In genomic region chr4:101304916-101305315, GRCh38 we compare ENCODE assay signal across 16 cellular contexts. TPM values are rescaled to one million over a fixed set of nuclear protein-coding genes. Genes with fewer than 3 reads are reported as not detected.
DNase-seq lines count a peak whose midpoint lies in the region; ATAC-seq, FAIRE-seq and TF ChIP-seq lines count a peak whose summit lies in the region.
"Had no signal": no experiment of that assay in that cellular context is flagged by ENCODE, and none has a peak within 500 bp of the region (broad histone marks: within the 10 kb centered on the region; RNA-seq: fewer than 3 reads in every experiment).

No MANE protein-coding gene starts in this region.

- H3K27me3 ChIP-seq in SK-N-SH (ENCODE audit: insufficient read depth) (no peaks in the 10 kb centered on the region), upper lobe of left lung (no peaks in the 10 kb centered on the region), small intestine (ENCODE audit: control insufficient read depth in 2 of 2, insufficient read depth in 2 of 2, low read length in 2 of 2) (no peaks in the 10 kb centered on the region)
- H3K27me3 ChIP-seq: Peyer's patch had no signal

- H2AFZ ChIP-seq in SK-N-SH (ENCODE audit: low read depth), result no peak overlapping the region

- FAIRE-seq in small intestine (lab: Jason Lieb, UNC), result no peak
- FAIRE-seq: H54 had no signal

- H3K36me3 ChIP-seq in SK-N-SH (replicated peaks in 1 of 2; ENCODE audit: control insufficient read depth in 1 of 2, insufficient read depth in 2 of 2, low read length in 1 of 2), result no peaks in the 10 kb centered on the region
- no peaks in the 10 kb centered on the region for H3K36me3 ChIP-seq in upper lobe of left lung
- H3K36me3 ChIP-seq in small intestine (ENCODE audit: control insufficient read depth in 2 of 2, insufficient read depth in 2 of 2, low read length in 2 of 2), result no peaks in the 10 kb centered on the region
- H3K36me3 ChIP-seq: Peyer's patch had no signal

- H3K4me3 ChIP-seq in SK-N-SH (ENCODE audit: low read depth in 2 of 2, low read length in 1 of 2) (no peak overlapping the region), upper lobe of left lung (no peak overlapping the region), small intestine (ENCODE audit: low read depth in 1 of 2, low read length in 2 of 2) (no peak overlapping the region)
- H3K4me3 ChIP-seq: Peyer's patch had no signal

- TF ChIP-seq RAD21 in SK-N-SH (IDR thresholded peaks at IDR 0.05; ENCODE audit: low read length), result no peak

- peaks cover 74% of the 10 kb centered on the region for H3K79me2 ChIP-seq in SK-N-SH (ENCODE audit: insufficient read depth)

- ATAC-seq in SK-N-SH treated with all-trans-retinoic acid at 6 μM for 48 hours (no peak), upper lobe of left lung (ENCODE audit: low FRiP score in 2 of 2) (no peak)
- ATAC-seq: natural killer cell had no signal

- peak overlapping the region; percentile 1; the same call in 1 of the 2 replicates for H3K4me2 ChIP-seq in SK-N-SH

- DNase-seq in SK-N-SH (peak; percentile 33), amniotic epithelial cell (ENCODE audit: low read depth) (peak; percentile 77), iPS-NIHi11 (ENCODE audit: low spot score) (peak; percentile 21), NOMO-1 treated with dmso at 0.1 percent for 144 hours (lab: John Stamatoyannopoulos, UW; ENCODE audit: unreplicated experiment) (no peak), AML-193 (lab: John Stamatoyannopoulos, UW) (no peak), upper lobe of left lung (no peak), small intestine (no peak)
- DNase-seq: ACHN; activated B cell treated with CpG ODN at 0.5 μM for 24 hours; activated gamma-delta T cell; natural killer cell; NCI-H1436 treated with DMSO at 0.1 percent for 48 hours; Peyer's patch; stimulated activated CD4-positive, alpha-beta T cell treated with anti-CD3 and anti-CD28 coated beads, Interleukin-1b, Interleukin-23, amount 100 ng/mL, for 48 hours had no signal

- peak overlapping the region in 1 of 2 experiments; percentile 62; a peak in 1 of 4 replicates for H3K27ac ChIP-seq in SK-N-SH (ENCODE audit: low read depth in 2 of 2, low read length in 1 of 2)
- peak overlapping the region in 1 of 4 donors; percentile 34 for H3K27ac ChIP-seq in upper lobe of left lung
- no peak overlapping the region for H3K27ac ChIP-seq in small intestine (ENCODE audit: low read depth in 1 of 2, low read length in 1 of 2)
- H3K27ac ChIP-seq: Peyer's patch had no signal

- POLR2A ChIA-PET in SK-N-SH (lab: Yijun Ruan, JAX), result no interaction called here

- no peak overlapping the region for H3K9ac ChIP-seq in SK-N-SH

- H3F3A ChIP-seq in SK-N-SH (replicated peaks; ENCODE audit: insufficient read depth), result peaks cover 6% of the 10 kb centered on the region

- H3K9me2 ChIP-seq in SK-N-SH, result no peaks in the 10 kb centered on the region

- no peak for TF ChIP-seq EP300 in SK-N-SH (IDR thresholded peaks at IDR 0.05; ENCODE audit: borderline replicate concordance in 1 of 2, low read depth in 1 of 2, low read length in 1 of 2)
- TF ChIP-seq EP300 in upper lobe of left lung (IDR thresholded peaks at IDR 0.05), result no peak

- no peak for TF ChIP-seq POLR2A in upper lobe of left lung (IDR thresholded peaks at IDR 0.05)

- H3K4me1 ChIP-seq in SK-N-SH (ENCODE audit: control insufficient read depth in 1 of 2, insufficient read depth in 2 of 2, low read depth in 1 of 2, low read length in 1 of 2), result peaks cover 3 to 32% of the 10 kb centered on the region in 2 experiments
- H3K4me1 ChIP-seq in upper lobe of left lung, result peaks cover 21 to 30% (median 26%) of the 10 kb centered on the region in 4 donors
- peaks cover 2 to 7% of the 10 kb centered on the region in 2 donors for H3K4me1 ChIP-seq in small intestine (ENCODE audit: control insufficient read depth in 2 of 2, insufficient read depth in 1 of 2, low read depth in 1 of 2, low read length in 1 of 2)

- peaks cover 5% of the 10 kb centered on the region; the same call in 1 of the 2 replicates for H4K20me1 ChIP-seq in SK-N-SH (ENCODE audit: insufficient read depth)

- TF ChIP-seq CTCF in SK-N-SH (IDR thresholded peaks at IDR 0.05) (no peak), upper lobe of left lung (IDR thresholded peaks at IDR 0.05) (no peak)

- no peaks in the 10 kb centered on the region for H3K9me3 ChIP-seq in SK-N-SH
- no peaks in the 10 kb centered on the region for H3K9me3 ChIP-seq in upper lobe of left lung
- H3K9me3 ChIP-seq in small intestine (ENCODE audit: control insufficient read depth, low read depth), result no peaks in the 10 kb centered on the region
- H3K9me3 ChIP-seq: Peyer's patch had no signal

- CTCF ChIA-PET in SK-N-SH (lab: Yijun Ruan, JAX), result interaction anchor here (0.8 kb wide), 1 partner anchor 31 kb away, joined by 3 read pairs; no protein-coding TSS in a partner anchor

- 53% methylated on average over 2 of the region's 2 CpGs for WGBS in SK-N-SH (ENCODE audit: low lambda C conversion rate)
- 53 to 55% methylated on average over 2 of the region's 2 CpGs for WGBS in upper lobe of left lung, 2 donors
- WGBS in small intestine, 3 donors, result 70 to 82% (median 75%) methylated on average over 2 of the region's 2 CpGs

TF ChIP-seq in SK-N-SH, 30 proteins besides CTCF, POLR2A, EP300 and RAD21 (continues in another document):
- TF ChIP-seq TCF12 (IDR thresholded peaks at IDR 0.05) (peak; percentile 43; the same call in 1 of the 2 replicates), RCOR1 (IDR thresholded peaks at IDR 0.05; ENCODE audit: low read length) (no peak), USF2 (IDR thresholded peaks at IDR 0.05; ENCODE audit: borderline replicate concordance, low read depth, low read length) (no peak), SIN3A (IDR thresholded peaks at IDR 0.05; ENCODE audit: borderline replicate concordance, low read depth, low read length) (no peak), TAF1 (IDR thresholded peaks at IDR 0.05; ENCODE audit: borderline replicate concordance, low read depth, low read length) (no peak), ELF1 (IDR thresholded peaks at IDR 0.05) (no peak), MXI1 (IDR thresholded peaks at IDR 0.05; ENCODE audit: low read depth, low read length) (no peak), CHD2 (IDR thresholded peaks at IDR 0.05; ENCODE audit: low read length, partially characterized antibody) (no peak), GABPA (IDR thresholded peaks at IDR 0.05; ENCODE audit: low read depth) (no peak), RFX5 (IDR thresholded peaks at IDR 0.05; ENCODE audit: low read length) (no peak)
- TF ChIP-seq, protein P1, sequence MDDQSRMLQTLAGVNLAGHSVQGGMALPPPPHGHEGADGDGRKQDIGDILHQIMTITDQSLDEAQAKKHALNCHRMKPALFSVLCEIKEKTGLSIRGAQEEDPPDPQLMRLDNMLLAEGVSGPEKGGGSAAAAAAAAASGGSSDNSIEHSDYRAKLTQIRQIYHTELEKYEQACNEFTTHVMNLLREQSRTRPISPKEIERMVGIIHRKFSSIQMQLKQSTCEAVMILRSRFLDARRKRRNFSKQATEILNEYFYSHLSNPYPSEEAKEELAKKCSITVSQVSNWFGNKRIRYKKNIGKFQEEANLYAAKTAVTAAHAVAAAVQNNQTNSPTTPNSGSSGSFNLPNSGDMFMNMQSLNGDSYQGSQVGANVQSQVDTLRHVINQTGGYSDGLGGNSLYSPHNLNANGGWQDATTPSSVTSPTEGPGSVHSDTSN (IDR thresholded peaks at IDR 0.05), result no peak

TF ChIP-seq in SK-N-SH treated with all-trans-retinoic acid at 6 μM for 48 hours, 23 proteins besides CTCF, POLR2A, EP300 and RAD21:
- TF ChIP-seq, protein P2, sequence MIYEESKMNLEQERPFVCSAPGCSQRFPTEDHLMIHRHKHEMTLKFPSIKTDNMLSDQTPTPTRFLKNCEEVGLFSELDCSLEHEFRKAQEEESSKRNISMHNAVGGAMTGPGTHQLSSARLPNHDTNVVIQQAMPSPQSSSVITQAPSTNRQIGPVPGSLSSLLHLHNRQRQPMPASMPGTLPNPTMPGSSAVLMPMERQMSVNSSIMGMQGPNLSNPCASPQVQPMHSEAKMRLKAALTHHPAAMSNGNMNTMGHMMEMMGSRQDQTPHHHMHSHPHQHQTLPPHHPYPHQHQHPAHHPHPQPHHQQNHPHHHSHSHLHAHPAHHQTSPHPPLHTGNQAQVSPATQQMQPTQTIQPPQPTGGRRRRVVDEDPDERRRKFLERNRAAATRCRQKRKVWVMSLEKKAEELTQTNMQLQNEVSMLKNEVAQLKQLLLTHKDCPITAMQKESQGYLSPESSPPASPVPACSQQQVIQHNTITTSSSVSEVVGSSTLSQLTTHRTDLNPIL (CRISPR knock-in tag; IDR thresholded peaks at IDR 0.05; ENCODE audit: low read depth), result no peak

RNA-seq across cellular contexts. Expression of gene PPP3CA, which starts 42.4 kb away (rescaled TPM):
- polyA plus RNA-seq in SK-N-SH (2012; rRNA removed) (10.5 and 10.7 TPM in 2 replicates), small intestine (10 to 100 TPM in 1 of 3 donors, 1 to 10 TPM in 2; 8.9 to 13.2 (median 9.2) TPM)
- 11.9 and 13.2 TPM in 2 replicates for polyA plus RNA-seq in SK-N-SH (2012; cell fraction: cytosol; rRNA removed)
- polyA plus RNA-seq in SK-N-SH (2012; cell fraction: nucleus; rRNA removed), result 4.6 and 7.9 TPM in 2 replicates
- 10 to 100 TPM; 28.3 to 62.0 (median 50.0) TPM for total RNA-seq in upper lobe of left lung

Comparison
In these comparisons a context has a peak if more than half of its experiments do, and no peak if none do; other contexts are left out.
1. DNase-seq: peak in SK-N-SH (single experiment), amniotic epithelial cell (single experiment) and iPS-NIHi11 (single experiment); none in NOMO-1 treated with dmso at 0.1 percent for 144 hours (single experiment), AML-193 (0 of 2), upper lobe of left lung (0 of 2) and small intestine (single experiment).